ENCODE assay signal across 1 cellular context in the genomic region with DNA sequence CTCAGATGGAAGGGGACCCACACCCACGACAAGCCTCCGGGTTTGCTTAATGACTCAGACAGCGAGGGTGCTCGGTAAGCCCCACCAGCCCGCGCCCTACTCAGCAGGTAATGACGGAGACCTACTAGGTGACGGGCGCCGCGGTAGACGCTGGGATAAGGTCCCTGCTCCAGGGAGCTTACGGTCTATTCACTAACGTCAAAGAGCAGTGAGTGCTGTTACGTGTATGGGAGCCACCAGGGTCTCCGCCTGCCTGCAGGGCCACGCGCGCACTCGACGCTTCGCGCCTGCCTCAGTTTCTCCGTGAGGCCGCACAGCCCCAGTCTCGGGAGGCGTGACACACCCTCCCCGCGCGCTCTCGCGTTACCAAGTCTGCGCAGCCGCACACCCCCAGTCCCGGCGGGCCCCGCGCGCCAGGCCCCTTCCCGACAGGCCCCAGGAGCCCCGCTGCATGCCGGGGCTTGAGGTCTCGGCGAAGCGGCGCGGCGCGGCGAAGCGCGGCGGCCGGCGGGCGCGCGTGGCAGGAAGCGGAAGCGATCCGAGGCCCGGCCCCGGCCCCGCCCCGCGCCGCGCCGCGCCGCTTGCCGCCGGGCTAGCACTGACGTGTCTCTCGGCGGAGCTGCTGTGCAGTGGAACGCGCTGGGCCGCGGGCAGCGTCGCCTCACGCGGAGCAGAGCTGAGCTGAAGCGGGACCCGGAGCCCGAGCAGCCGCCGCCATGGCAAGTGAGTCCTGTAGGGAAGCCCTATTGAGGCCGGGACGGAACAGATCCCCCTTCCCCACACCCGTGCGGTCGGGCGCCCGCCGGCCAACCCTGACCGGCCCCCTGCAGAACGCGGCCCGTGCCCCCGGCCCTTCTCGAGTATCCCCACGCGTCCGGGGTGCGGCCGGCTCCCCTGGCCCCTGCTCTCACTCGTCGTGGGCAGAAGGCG.
TF ChIP-seq lines count a peak whose summit lies in the region.

A gene (plus strand): TSS at position 601 of the 930 bp plus-strand sequence. CDS start 116 bp downstream, at position 717.

TF ChIP-seq in WTC11, 78 proteins besides CTCF, POLR2A, EP300 and RAD21 (continued from another document):
- TF ChIP-seq, protein P1, sequence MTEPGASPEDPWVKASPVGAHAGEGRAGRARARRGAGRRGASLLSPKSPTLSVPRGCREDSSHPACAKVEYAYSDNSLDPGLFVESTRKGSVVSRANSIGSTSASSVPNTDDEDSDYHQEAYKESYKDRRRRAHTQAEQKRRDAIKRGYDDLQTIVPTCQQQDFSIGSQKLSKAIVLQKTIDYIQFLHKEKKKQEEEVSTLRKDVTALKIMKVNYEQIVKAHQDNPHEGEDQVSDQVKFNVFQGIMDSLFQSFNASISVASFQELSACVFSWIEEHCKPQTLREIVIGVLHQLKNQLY (CRISPR knock-in tag; IDR thresholded peaks at IDR 0.05) = no peak
- TF ChIP-seq, protein P2, sequence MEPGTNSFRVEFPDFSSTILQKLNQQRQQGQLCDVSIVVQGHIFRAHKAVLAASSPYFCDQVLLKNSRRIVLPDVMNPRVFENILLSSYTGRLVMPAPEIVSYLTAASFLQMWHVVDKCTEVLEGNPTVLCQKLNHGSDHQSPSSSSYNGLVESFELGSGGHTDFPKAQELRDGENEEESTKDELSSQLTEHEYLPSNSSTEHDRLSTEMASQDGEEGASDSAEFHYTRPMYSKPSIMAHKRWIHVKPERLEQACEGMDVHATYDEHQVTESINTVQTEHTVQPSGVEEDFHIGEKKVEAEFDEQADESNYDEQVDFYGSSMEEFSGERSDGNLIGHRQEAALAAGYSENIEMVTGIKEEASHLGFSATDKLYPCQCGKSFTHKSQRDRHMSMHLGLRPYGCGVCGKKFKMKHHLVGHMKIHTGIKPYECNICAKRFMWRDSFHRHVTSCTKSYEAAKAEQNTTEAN (CRISPR knock-in tag; IDR thresholded peaks at IDR 0.05) = no peak
- TF ChIP-seq FOXP1 (CRISPR knock-in tag; IDR thresholded peaks at IDR 0.05; ENCODE audit: borderline replicate concordance) (peak; percentile 78), NFATC4 (CRISPR knock-in tag; IDR thresholded peaks at IDR 0.05) (no peak), SMAD3 (CRISPR knock-in tag; IDR thresholded peaks at IDR 0.05; ENCODE audit: borderline replicate concordance) (0 out of 2 replicates have a peak, but pooled peaks have one; percentile 53), ZNF423 (CRISPR knock-in tag; IDR thresholded peaks at IDR 0.05) (no peak), TCF7 (CRISPR knock-in tag; IDR thresholded peaks at IDR 0.05; ENCODE audit: low read depth) (no peak), MYBL2 (CRISPR knock-in tag; IDR thresholded peaks at IDR 0.05) (no peak), SMAD4 (CRISPR knock-in tag; IDR thresholded peaks at IDR 0.05) (no peak), ZNF396 (CRISPR knock-in tag; IDR thresholded peaks at IDR 0.05; ENCODE audit: borderline replicate concordance) (no peak), CREM (CRISPR knock-in tag; IDR thresholded peaks at IDR 0.05) (no peak)
- TF ChIP-seq, protein P3, sequence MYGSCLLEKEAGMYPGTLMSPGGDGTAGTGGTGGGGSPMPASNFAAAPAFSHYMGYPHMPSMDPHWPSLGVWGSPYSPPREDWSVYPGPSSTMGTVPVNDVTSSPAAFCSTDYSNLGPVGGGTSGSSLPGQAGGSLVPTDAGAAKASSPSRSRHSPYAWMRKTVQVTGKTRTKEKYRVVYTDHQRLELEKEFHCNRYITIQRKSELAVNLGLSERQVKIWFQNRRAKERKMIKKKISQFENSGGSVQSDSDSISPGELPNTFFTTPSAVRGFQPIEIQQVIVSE (CRISPR knock-in tag; IDR thresholded peaks at IDR 0.05; ENCODE audit: borderline replicate concordance) = no peak
